In the genomic region with DNA sequence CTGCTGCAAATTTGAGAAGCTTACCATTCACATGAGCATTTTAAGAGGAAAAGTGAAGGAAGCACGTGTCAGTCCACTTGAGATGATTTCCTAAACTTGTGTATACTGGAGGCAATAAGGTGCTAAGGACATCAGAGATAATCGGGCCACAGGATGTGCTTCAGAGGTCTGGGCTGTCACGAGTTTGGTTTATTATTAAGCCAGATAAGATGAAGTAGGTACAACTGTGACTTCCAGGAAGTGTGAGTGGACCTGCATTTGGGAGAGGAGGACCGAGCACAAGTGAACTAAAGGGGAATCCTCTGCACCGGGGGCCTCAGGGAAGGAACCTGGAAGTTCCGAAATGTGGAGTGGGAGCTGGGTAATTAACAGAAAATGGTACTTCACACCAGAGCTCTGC, we compare ENCODE assay signal across 8 cellular contexts. TPM values are rescaled to one million over a fixed set of nuclear protein-coding genes. Genes with fewer than 3 reads are reported as not detected.
DNase-seq lines count a peak whose midpoint lies in the region; ATAC-seq and TF ChIP-seq lines count a peak whose summit lies in the region.

No MANE protein-coding gene starts in this region.

- H3K4me3 ChIP-seq in HEK293 (ENCODE audit: low read depth, low read length): peak overlapping the region; percentile 79
- H3K4me3 ChIP-seq in mucosa of descending colon: no peak overlapping the region

- peaks cover 7% of the 10 kb centered on the region for H3K4me1 Mint-ChIP-seq in activated T-helper 1 cell treated with anti-CD3 and anti-CD28 coated beads, Interleukin-12 subunit alpha, Interleukin-12 subunit beta, Interleukin-2, Interleukin-4 antibody, amounts not matched to agents 30 ng/mL and 10 ng/mL and 1 ng/mL, durations not matched to agents 14 hours and 24 hours and 36 hours (ENCODE audit: low read depth)
- peaks cover 33% of the 10 kb centered on the region for H3K4me1 Mint-ChIP-seq in stimulated activated naive CD8-positive, alpha-beta T cell treated with anti-CD3 and anti-CD28 coated beads, Interleukin-15, amount 100 ng/mL, for 72 hours

- H3K9me3 ChIP-seq in HEK293 (ENCODE audit: control insufficient read depth, insufficient read depth, low read depth, low read length) (no peaks in the 10 kb centered on the region), mucosa of descending colon (no peaks in the 10 kb centered on the region)

- intact Hi-C loops in activated T-helper 1 cell treated with anti-CD3 and anti-CD28 coated beads, Interleukin-12 subunit alpha, Interleukin-12 subunit beta, Interleukin-2, Interleukin-4 antibody, amounts not matched to agents 30 ng/mL and 10 ng/mL and 1 ng/mL, durations not matched to agents 14 hours and 24 hours and 36 hours (cut with micrococcal nuclease): loop anchor here (5.0 kb wide), 2 partner anchors 653 to 952 kb away; no protein-coding TSS in a partner anchor
- intact Hi-C loops in mucosa of descending colon (cut with DNase I, micrococcal nuclease): loop anchor here (5.0 to 10.0 kb wide), 2 partner anchors 455 to 657 kb away; no protein-coding TSS in a partner anchor

- no peaks in the 10 kb centered on the region for H3K36me3 Mint-ChIP-seq in activated T-helper 1 cell treated with anti-CD3 and anti-CD28 coated beads, Interleukin-12 subunit alpha, Interleukin-12 subunit beta, Interleukin-2, Interleukin-4 antibody, amounts not matched to agents 30 ng/mL and 10 ng/mL and 1 ng/mL, durations not matched to agents 14 hours and 24 hours and 36 hours (ENCODE audit: low read depth)

- peak overlapping the region; percentile 35 for H3K4me3 Mint-ChIP-seq in activated T-helper 1 cell treated with anti-CD3 and anti-CD28 coated beads, Interleukin-12 subunit alpha, Interleukin-12 subunit beta, Interleukin-2, Interleukin-4 antibody, amounts not matched to agents 30 ng/mL and 10 ng/mL and 1 ng/mL, durations not matched to agents 14 hours and 24 hours and 36 hours
- peak overlapping the region in 1 of 2 donors; percentile 60 for H3K4me3 Mint-ChIP-seq in stimulated activated naive CD8-positive, alpha-beta T cell treated with anti-CD3 and anti-CD28 coated beads, Interleukin-15, amount 100 ng/mL, for 72 hours

- CTCF ChIA-PET in HEK293 (lab: Yijun Ruan, JAX): interaction anchor here (0.6 to 1.7 kb wide), 8 partner anchors 11 to 1143 kb away, joined by 3 to 5 read pairs (median 3); no protein-coding TSS in a partner anchor

- POLR2A ChIA-PET in HEK293 (lab: Yijun Ruan, JAX): no interaction called here

- DNase-seq in DMS53 treated with DMSO at 0.1 percent for 48 hours (lab: John Stamatoyannopoulos, UW; ENCODE audit: unreplicated experiment) (peak; percentile 14), mucosa of descending colon (peak in 2 of 3 donors; percentile 31 to 41), superior temporal gyrus (ENCODE audit: extremely low spot score) (no peak)
- DNase-seq in activated T-helper 1 cell treated with anti-CD3 and anti-CD28 coated beads, Interleukin-12 subunit alpha, Interleukin-12 subunit beta, Interleukin-2, Interleukin-4 antibody, amounts not matched to agents 30 ng/mL and 10 ng/mL and 1 ng/mL, durations not matched to agents 14 hours and 24 hours and 36 hours (ENCODE audit: low spot score): no peak
- no peak for DNase-seq in stimulated activated naive CD8-positive, alpha-beta T cell treated with anti-CD3 and anti-CD28 coated beads, Interleukin-15, amount 100 ng/mL, for 72 hours
- no peak for DNase-seq in stimulated activated naive CD8-positive, alpha-beta T cell treated with anti-CD3 and anti-CD28 coated beads, Interleukin-15, Interleukin-2, amounts not matched to agents 100 U/mL and 50 U/mL, for 24 hours

- no peaks in the 10 kb centered on the region for H3K36me3 ChIP-seq in HEK293 (ENCODE audit: control insufficient read depth in 2 of 2, insufficient read depth in 1 of 2, low read length in 2 of 2)
- H3K36me3 ChIP-seq in mucosa of descending colon (ENCODE audit: low read depth): no peaks in the 10 kb centered on the region

- H3K27me3 Mint-ChIP-seq in activated T-helper 1 cell treated with anti-CD3 and anti-CD28 coated beads, Interleukin-12 subunit alpha, Interleukin-12 subunit beta, Interleukin-2, Interleukin-4 antibody, amounts not matched to agents 30 ng/mL and 10 ng/mL and 1 ng/mL, durations not matched to agents 14 hours and 24 hours and 36 hours (ENCODE audit: insufficient read depth): peaks cover 42% of the 10 kb centered on the region
- peaks cover 67% of the 10 kb centered on the region for H3K27me3 Mint-ChIP-seq in stimulated activated naive CD8-positive, alpha-beta T cell treated with anti-CD3 and anti-CD28 coated beads, Interleukin-15, amount 100 ng/mL, for 72 hours

- no peak overlapping the region for H3K27ac ChIP-seq in HEK293 (ENCODE audit: extremely low read depth, low read depth, low read length)

- no peak overlapping the region for H3K27ac Mint-ChIP-seq in activated T-helper 1 cell treated with anti-CD3 and anti-CD28 coated beads, Interleukin-12 subunit alpha, Interleukin-12 subunit beta, Interleukin-2, Interleukin-4 antibody, amounts not matched to agents 30 ng/mL and 10 ng/mL and 1 ng/mL, durations not matched to agents 14 hours and 24 hours and 36 hours
- H3K27ac Mint-ChIP-seq in stimulated activated naive CD8-positive, alpha-beta T cell treated with anti-CD3 and anti-CD28 coated beads, Interleukin-15, amount 100 ng/mL, for 72 hours: no peak overlapping the region

- no peak for TF ChIP-seq CTCF in HEK293 (tag by site-specific recombination; IDR thresholded peaks at IDR 0.05)
- no peak for TF ChIP-seq CTCF in mucosa of descending colon (IDR thresholded peaks at IDR 0.05)

- no peaks in the 10 kb centered on the region for H3K9me3 Mint-ChIP-seq in activated T-helper 1 cell treated with anti-CD3 and anti-CD28 coated beads, Interleukin-12 subunit alpha, Interleukin-12 subunit beta, Interleukin-2, Interleukin-4 antibody, amounts not matched to agents 30 ng/mL and 10 ng/mL and 1 ng/mL, durations not matched to agents 14 hours and 24 hours and 36 hours
- no peaks in the 10 kb centered on the region for H3K9me3 Mint-ChIP-seq in stimulated activated naive CD8-positive, alpha-beta T cell treated with anti-CD3 and anti-CD28 coated beads, Interleukin-15, amount 100 ng/mL, for 72 hours

- peak; percentile 43 for ATAC-seq in mucosa of descending colon
- no peak for ATAC-seq in stimulated activated naive CD8-positive, alpha-beta T cell treated with anti-CD3 and anti-CD28 coated beads, Interleukin-15, amount 100 ng/mL, for 72 hours
- no peak for ATAC-seq in HG03095 (IDR thresholded peaks at IDR 0.05; ENCODE audit: unreplicated experiment)
- no peak for ATAC-seq in stimulated activated naive CD8-positive, alpha-beta T cell treated with anti-CD3 and anti-CD28 coated beads, Interleukin-15, Interleukin-2, amounts not matched to agents 100 U/mL and 50 U/mL, for 24 hours

- H3K4me1 ChIP-seq in HEK293 (ENCODE audit: control insufficient read depth, insufficient read depth, low read length): peaks cover 11% of the 10 kb centered on the region
- peaks cover 11% of the 10 kb centered on the region for H3K4me1 ChIP-seq in mucosa of descending colon (ENCODE audit: low read depth)

TF ChIP-seq in HEK293, 187 proteins besides CTCF, POLR2A, EP300 and RAD21:
- no peak for TF ChIP-seq ZNF140 (tag by site-specific recombination; IDR thresholded peaks at IDR 0.05)
- TF ChIP-seq, protein P1, sequence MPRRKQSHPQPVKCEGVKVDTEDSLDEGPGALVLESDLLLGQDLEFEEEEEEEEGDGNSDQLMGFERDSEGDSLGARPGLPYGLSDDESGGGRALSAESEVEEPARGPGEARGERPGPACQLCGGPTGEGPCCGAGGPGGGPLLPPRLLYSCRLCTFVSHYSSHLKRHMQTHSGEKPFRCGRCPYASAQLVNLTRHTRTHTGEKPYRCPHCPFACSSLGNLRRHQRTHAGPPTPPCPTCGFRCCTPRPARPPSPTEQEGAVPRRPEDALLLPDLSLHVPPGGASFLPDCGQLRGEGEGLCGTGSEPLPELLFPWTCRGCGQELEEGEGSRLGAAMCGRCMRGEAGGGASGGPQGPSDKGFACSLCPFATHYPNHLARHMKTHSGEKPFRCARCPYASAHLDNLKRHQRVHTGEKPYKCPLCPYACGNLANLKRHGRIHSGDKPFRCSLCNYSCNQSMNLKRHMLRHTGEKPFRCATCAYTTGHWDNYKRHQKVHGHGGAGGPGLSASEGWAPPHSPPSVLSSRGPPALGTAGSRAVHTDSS (tag by site-specific recombination; IDR thresholded peaks at IDR 0.05): no peak
TF ChIP-seq in HEK293: peak in this region for 0.

RNA-seq across cellular contexts. Expression of gene SAMD5, which starts 1.4 kb away (rescaled TPM):
- 0.05 TPM in 1 of 2 replicates, not detected in the other for total RNA-seq in activated T-helper 1 cell treated with anti-CD3 and anti-CD28 coated beads, Interleukin-12 subunit alpha, Interleukin-12 subunit beta, Interleukin-2, Interleukin-4 antibody, amounts not matched to agents 30 ng/mL and 10 ng/mL and 1 ng/mL, durations not matched to agents 14 hours and 24 hours and 36 hours
- total RNA-seq in mucosa of descending colon: 10 to 100 TPM in 2 of 3 donors, 1 to 10 TPM in 1; 4.7 to 11.1 (median 10.3) TPM

Comparison
In these comparisons a context has a peak if more than half of its experiments do, and no peak if none do; other contexts are left out.
1. DNase-seq: peak in DMS53 treated with DMSO at 0.1 percent for 48 hours (single experiment) and mucosa of descending colon (2 of 3); none in activated T-helper 1 cell treated with anti-CD3 and anti-CD28 coated beads, Interleukin-12 subunit alpha, Interleukin-12 subunit beta, Interleukin-2, Interleukin-4 antibody, amounts not matched to agents 30 ng/mL and 10 ng/mL and 1 ng/mL, durations not matched to agents 14 hours and 24 hours and 36 hours (single experiment), superior temporal gyrus (single experiment), stimulated activated naive CD8-positive, alpha-beta T cell treated with anti-CD3 and anti-CD28 coated beads, Interleukin-15, amount 100 ng/mL, for 72 hours (0 of 2) and stimulated activated naive CD8-positive, alpha-beta T cell treated with anti-CD3 and anti-CD28 coated beads, Interleukin-15, Interleukin-2, amounts not matched to agents 100 U/mL and 50 U/mL, for 24 hours (single experiment).